ENCODE assay signal across 19 cellular contexts in genomic region chr20:37405351-37405897, GRCh38. TPM values are rescaled to one million over a fixed set of nuclear protein-coding genes. Genes with fewer than 3 reads are reported as not detected.
A peak's percentile ranks its signal among the peaks of the same experiment; 100 is the strongest.
DNase-seq lines count a peak whose midpoint lies in the region; ATAC-seq and TF ChIP-seq lines count a peak whose summit lies in the region.
"Had no signal": no experiment of that assay in that cellular context is flagged by ENCODE, and none has a peak within 500 bp of the region (broad histone marks: within the 10 kb centered on the region; RNA-seq: fewer than 3 reads in every experiment).

No MANE protein-coding gene starts in this region.

- no peak overlapping the region for H3K4me2 ChIP-seq in GM23338

- H3K4me3 Mint-ChIP-seq in GM23338, result peak overlapping the region; percentile 53; the same call in 1 of the 3 replicates
- H3K4me3 Mint-ChIP-seq in brain, result peak overlapping the region; percentile 62 to 74 (median 67)
- peak overlapping the region; percentile 64 for H3K4me3 Mint-ChIP-seq in nephron progenitor cell

- no peaks in the 10 kb centered on the region for H3K9me3 Mint-ChIP-seq in GM23338
- no peaks in the 10 kb centered on the region for H3K9me3 Mint-ChIP-seq in brain
- no peaks in the 10 kb centered on the region for H3K9me3 Mint-ChIP-seq in nephron progenitor cell

- H3K4me1 ChIP-seq in GM23338 (ENCODE audit: insufficient read depth), result peaks cover 24% of the 10 kb centered on the region
- H3K4me1 ChIP-seq in foreskin keratinocyte, result no peaks in the 10 kb centered on the region
- H3K4me1 ChIP-seq in colonic mucosa, result no peaks in the 10 kb centered on the region

- H4K20me1 ChIP-seq in GM23338 (replicated peaks; ENCODE audit: insufficient read depth), result no peaks in the 10 kb centered on the region

- H3K4me3 ChIP-seq in GM23338, result no peak overlapping the region
- H3K4me3 ChIP-seq in colonic mucosa, result no peak overlapping the region

- no peaks in the 10 kb centered on the region for H3K79me2 ChIP-seq in GM23338 (replicated peaks; ENCODE audit: insufficient read depth)

- 0 out of 2 replicates have a peak, but pooled peaks cover 19% of the 10 kb centered on the region for H3F3A ChIP-seq in GM23338 (replicated peaks; ENCODE audit: low read depth)

- no peaks in the 10 kb centered on the region for H3K36me3 ChIP-seq in GM23338 (ENCODE audit: insufficient read depth)
- H3K36me3 ChIP-seq in colonic mucosa, result no peaks in the 10 kb centered on the region
- H3K36me3 ChIP-seq: gastrocnemius medialis, transverse colon had no signal

- peaks cover 18% of the 10 kb centered on the region; the same call in 2 of the 3 replicates for H3K36me3 Mint-ChIP-seq in GM23338 (ENCODE audit: low read depth)
- peaks cover 30% of the 10 kb centered on the region for H3K36me3 Mint-ChIP-seq in brain
- peaks cover 31% of the 10 kb centered on the region for H3K36me3 Mint-ChIP-seq in nephron progenitor cell (ENCODE audit: low read depth)

- intact Hi-C loops in colonic mucosa (cut with DNase I), result no loop called here

- 0 out of 2 replicates have a peak overlapping the region, but pooled peaks have one; percentile 32 for H3K27ac ChIP-seq in GM23338 (ENCODE audit: low read depth)
- no peak overlapping the region for H3K27ac ChIP-seq in foreskin keratinocyte
- no peak overlapping the region for H3K27ac ChIP-seq in colonic mucosa
- H3K27ac ChIP-seq: coronary artery, gastrocnemius medialis, left ventricle myocardium inferior, spleen, transverse colon had no signal

- ATAC-seq in GM23338 (no peak), foreskin keratinocyte (no peak)

- no peak overlapping the region for H3K9ac ChIP-seq in colonic mucosa (ENCODE audit: low read depth in 2 of 2, low read length in 2 of 2)

- H3K27me3 ChIP-seq in GM23338 (ENCODE audit: insufficient read depth), result peaks cover 3% of the 10 kb centered on the region; the same call in 1 of the 2 replicates
- H3K27me3 ChIP-seq in foreskin keratinocyte, result peaks cover 30% of the 10 kb centered on the region
- H3K27me3 ChIP-seq in colonic mucosa, result no peaks in the 10 kb centered on the region
- H3K27me3 ChIP-seq: MG63 had no signal

- H3K9me2 ChIP-seq in GM23338 (ENCODE audit: insufficient read depth), result no peaks in the 10 kb centered on the region

- peaks cover 32% of the 10 kb centered on the region for H3K27me3 Mint-ChIP-seq in GM23338 (ENCODE audit: insufficient read depth, low read depth, poor library complexity)
- H3K27me3 Mint-ChIP-seq in brain, result no peaks in the 10 kb centered on the region
- H3K27me3 Mint-ChIP-seq in nephron progenitor cell (ENCODE audit: low read depth, poor library complexity), result peaks cover 23% of the 10 kb centered on the region

- H2AFZ ChIP-seq in GM23338, result no peak overlapping the region

- H3K4me1 Mint-ChIP-seq in GM23338 (peaks cover 37% of the 10 kb centered on the region), brain (no peaks in the 10 kb centered on the region), nephron progenitor cell (peaks cover 12% of the 10 kb centered on the region)

- H3K27ac Mint-ChIP-seq in GM23338, result no peak overlapping the region
- H3K27ac Mint-ChIP-seq in brain, result peak overlapping the region; percentile 69 to 98 (median 88)
- no peak overlapping the region for H3K27ac Mint-ChIP-seq in nephron progenitor cell

- no peak for TF ChIP-seq CTCF in GM23338 (conservative IDR thresholded peaks at IDR 0.05; ENCODE audit: low read depth in 2 of 2)
- TF ChIP-seq CTCF in brain (conservative IDR thresholded peaks at IDR 0.05), result no peak
- TF ChIP-seq CTCF in nephron progenitor cell (IDR thresholded peaks at IDR 0.05), result no peak
- TF ChIP-seq CTCF in foreskin keratinocyte (conservative IDR thresholded peaks at IDR 0.05), result no peak
- no peak for TF ChIP-seq CTCF in colonic mucosa (IDR thresholded peaks at IDR 0.05)

- DNase-seq in DMS53 (lab: John Stamatoyannopoulos, UW), result peak; percentile 22
- no peak for DNase-seq in DMS53 treated with DMSO at 0.1 percent for 48 hours (lab: John Stamatoyannopoulos, UW; ENCODE audit: unreplicated experiment)
- DNase-seq in GM23338 (ENCODE audit: low spot score), result no peak
- DNase-seq in nephron progenitor cell, result no peak
- DNase-seq in foreskin keratinocyte, result no peak
- DNase-seq in NOMO-1 (lab: John Stamatoyannopoulos, UW; ENCODE audit: unreplicated experiment in 2 of 2), result no peak
- no peak for DNase-seq in colonic mucosa
- DNase-seq: activated CD8-positive, alpha-beta memory T cell treated with anti-CD3 and anti-CD28 coated beads for 24 hours; DMS79 treated with DMSO at 0.1 percent for 48 hours; gastrocnemius medialis; left ventricle myocardium inferior; MG63; NCI-H1694 treated with DMSO at 0.1 percent for 48 hours; NK-92 treated with Interleukin-12 subunit alpha and Interleukin-12 subunit beta, amount 100 ng/mL, for 24 hours; spleen; stimulated activated naive CD4-positive, alpha-beta T cell; transverse colon had no signal

- no peaks in the 10 kb centered on the region for H3K9me3 ChIP-seq in colonic mucosa
- H3K9me3 ChIP-seq: gastrocnemius medialis, left ventricle myocardium inferior, MG63, spleen, transverse colon had no signal

TF ChIP-seq in GM23338, 12 proteins besides CTCF, POLR2A, EP300 and RAD21 (continues in another document):
- no peak for TF ChIP-seq ZNF114 (CRISPR knock-in tag; IDR thresholded peaks at IDR 0.05)
- no peak for TF ChIP-seq EZH2phosphoT487 (IDR thresholded peaks at IDR 0.05; ENCODE audit: unreplicated experiment)
- TF ChIP-seq NANOG (IDR thresholded peaks at IDR 0.05; ENCODE audit: borderline replicate concordance), result no peak
- TF ChIP-seq ZNF331 (CRISPR knock-in tag; IDR thresholded peaks at IDR 0.05; ENCODE audit: low read depth), result no peak
- no peak for TF ChIP-seq POLR2AphosphoS5 (IDR thresholded peaks at IDR 0.05; ENCODE audit: low read depth)
- no peak for TF ChIP-seq STAT1 (IDR thresholded peaks at IDR 0.05; ENCODE audit: unreplicated experiment)
- TF ChIP-seq, protein P1, sequence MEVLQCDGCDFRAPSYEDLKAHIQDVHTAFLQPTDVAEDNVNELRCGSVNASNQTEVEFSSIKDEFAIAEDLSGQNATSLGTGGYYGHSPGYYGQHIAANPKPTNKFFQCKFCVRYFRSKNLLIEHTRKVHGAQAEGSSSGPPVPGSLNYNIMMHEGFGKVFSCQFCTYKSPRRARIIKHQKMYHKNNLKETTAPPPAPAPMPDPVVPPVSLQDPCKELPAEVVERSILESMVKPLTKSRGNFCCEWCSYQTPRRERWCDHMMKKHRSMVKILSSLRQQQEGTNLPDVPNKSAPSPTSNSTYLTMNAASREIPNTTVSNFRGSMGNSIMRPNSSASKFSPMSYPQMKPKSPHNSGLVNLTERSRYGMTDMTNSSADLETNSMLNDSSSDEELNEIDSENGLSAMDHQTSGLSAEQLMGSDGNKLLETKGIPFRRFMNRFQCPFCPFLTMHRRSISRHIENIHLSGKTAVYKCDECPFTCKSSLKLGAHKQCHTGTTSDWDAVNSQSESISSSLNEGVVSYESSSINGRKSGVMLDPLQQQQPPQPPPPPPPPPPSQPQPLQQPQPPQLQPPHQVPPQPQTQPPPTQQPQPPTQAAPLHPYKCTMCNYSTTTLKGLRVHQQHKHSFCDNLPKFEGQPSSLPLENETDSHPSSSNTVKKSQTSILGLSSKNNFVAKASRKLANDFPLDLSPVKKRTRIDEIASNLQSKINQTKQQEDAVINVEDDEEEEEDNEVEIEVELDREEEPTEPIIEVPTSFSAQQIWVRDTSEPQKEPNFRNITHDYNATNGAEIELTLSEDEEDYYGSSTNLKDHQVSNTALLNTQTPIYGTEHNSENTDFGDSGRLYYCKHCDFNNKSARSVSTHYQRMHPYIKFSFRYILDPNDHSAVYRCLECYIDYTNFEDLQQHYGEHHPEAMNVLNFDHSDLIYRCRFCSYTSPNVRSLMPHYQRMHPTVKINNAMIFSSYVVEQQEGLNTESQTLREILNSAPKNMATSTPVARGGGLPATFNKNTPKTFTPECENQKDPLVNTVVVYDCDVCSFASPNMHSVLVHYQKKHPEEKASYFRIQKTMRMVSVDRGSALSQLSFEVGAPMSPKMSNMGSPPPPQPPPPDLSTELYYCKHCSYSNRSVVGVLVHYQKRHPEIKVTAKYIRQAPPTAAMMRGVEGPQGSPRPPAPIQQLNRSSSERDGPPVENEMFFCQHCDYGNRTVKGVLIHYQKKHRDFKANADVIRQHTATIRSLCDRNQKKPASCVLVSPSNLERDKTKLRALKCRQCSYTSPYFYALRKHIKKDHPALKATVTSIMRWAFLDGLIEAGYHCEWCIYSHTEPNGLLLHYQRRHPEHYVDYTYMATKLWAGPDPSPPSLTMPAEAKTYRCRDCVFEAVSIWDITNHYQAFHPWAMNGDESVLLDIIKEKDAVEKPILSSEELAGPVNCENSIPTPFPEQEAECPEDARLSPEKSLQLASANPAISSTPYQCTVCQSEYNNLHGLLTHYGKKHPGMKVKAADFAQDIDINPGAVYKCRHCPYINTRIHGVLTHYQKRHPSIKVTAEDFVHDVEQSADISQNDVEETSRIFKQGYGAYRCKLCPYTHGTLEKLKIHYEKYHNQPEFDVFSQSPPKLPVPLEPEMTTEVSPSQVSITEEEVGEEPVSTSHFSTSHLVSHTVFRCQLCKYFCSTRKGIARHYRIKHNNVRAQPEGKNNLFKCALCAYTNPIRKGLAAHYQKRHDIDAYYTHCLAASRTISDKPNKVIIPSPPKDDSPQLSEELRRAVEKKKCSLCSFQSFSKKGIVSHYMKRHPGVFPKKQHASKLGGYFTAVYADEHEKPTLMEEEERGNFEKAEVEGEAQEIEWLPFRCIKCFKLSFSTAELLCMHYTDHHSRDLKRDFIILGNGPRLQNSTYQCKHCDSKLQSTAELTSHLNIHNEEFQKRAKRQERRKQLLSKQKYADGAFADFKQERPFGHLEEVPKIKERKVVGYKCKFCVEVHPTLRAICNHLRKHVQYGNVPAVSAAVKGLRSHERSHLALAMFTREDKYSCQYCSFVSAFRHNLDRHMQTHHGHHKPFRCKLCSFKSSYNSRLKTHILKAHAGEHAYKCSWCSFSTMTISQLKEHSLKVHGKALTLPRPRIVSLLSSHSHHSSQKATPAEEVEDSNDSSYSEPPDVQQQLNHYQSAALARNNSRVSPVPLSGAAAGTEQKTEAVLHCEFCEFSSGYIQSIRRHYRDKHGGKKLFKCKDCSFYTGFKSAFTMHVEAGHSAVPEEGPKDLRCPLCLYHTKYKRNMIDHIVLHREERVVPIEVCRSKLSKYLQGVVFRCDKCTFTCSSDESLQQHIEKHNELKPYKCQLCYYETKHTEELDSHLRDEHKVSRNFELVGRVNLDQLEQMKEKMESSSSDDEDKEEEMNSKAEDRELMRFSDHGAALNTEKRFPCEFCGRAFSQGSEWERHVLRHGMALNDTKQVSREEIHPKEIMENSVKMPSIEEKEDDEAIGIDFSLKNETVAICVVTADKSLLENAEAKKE (CRISPR knock-in tag; IDR thresholded peaks at IDR 0.05), result no peak
- no peak for TF ChIP-seq EZH2 (IDR thresholded peaks at IDR 0.05; ENCODE audit: low read depth, unreplicated experiment)
- no peak for TF ChIP-seq CREB1 (CRISPR knock-in tag; IDR thresholded peaks at IDR 0.05; ENCODE audit: low read depth)
- no peak for TF ChIP-seq JUNB (IDR thresholded peaks at IDR 0.05; ENCODE audit: unreplicated experiment)

RNA-seq across cellular contexts. Expression of gene SRC, which starts 59.5 kb away (rescaled TPM):
- total RNA-seq in GM23338 (2014; rRNA removed; shearing (Covaris generic)), result 25.9 and 34.6 TPM in 2 replicates
- 7.1 and 8.0 TPM in 2 replicates for polyA plus RNA-seq in GM23338 (2016; fragmentation: Nextera tagmentation; extraction: Ambion mirVana)
- 60.3 TPM for polyA plus RNA-seq in brain (ENCODE audit: insufficient read depth, low read depth, low replicate concordance)
- total RNA-seq in foreskin keratinocyte, result 29.8 and 36.6 TPM in 2 replicates
- polyA plus RNA-seq in foreskin keratinocyte, result 22.2 and 26.2 TPM in 2 replicates
- 100 to 1,000 TPM; 102 to 123 TPM for total RNA-seq in colonic mucosa

Comparison
In these comparisons a context has a peak if more than half of its experiments do, and no peak if none do; other contexts are left out.
1. H3K27ac Mint-ChIP-seq: peak in brain (5 of 5); none in GM23338 (single experiment) and nephron progenitor cell (single experiment).
2. Peak in every context shown above with its lines, with median percentiles within 50 percentile points of each other: H3K4me3 Mint-ChIP-seq.